Comparison of ENCODE assay signal across 11 cellular contexts in the genomic region with DNA sequence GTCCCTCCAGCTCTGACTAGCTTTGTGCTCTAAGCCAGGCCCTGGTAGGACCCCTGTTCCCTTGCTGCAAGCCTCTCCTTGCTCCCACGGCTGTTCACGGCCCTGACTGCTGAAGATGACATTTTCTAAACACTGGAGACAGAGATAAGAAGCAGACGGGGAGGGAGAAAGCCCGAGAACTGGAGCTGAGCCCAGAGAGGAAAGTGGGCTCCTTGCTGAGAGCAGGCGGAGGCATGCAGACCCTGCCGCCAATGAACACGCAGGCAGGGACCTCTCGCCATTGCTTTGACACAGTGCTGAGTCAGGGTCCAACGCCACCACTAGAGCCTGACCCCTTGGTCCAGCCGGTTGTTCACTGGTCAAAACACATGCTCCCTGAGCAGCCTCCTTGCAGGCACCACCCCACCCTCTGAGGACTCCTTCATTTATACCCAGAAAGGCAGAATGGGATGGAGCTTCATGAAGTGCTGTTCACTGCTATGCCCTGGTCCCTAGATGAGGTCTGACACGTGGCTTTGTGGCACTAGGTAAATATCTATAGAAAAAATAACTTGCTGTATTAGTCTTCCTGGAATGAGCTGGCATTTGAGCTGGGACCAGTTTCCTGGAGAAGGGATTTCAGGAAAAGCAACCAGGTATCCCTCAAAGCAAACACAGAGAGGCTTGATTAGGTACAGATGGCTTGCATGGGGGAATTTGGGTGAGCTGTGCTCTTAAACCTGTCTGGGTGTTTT.
DNase-seq lines count a peak whose midpoint lies in the region; ATAC-seq and TF ChIP-seq lines count a peak whose summit lies in the region.
"Had no signal": no experiment of that assay in that cellular context is flagged by ENCODE, and none has a peak within 500 bp of the region (broad histone marks: within the 10 kb centered on the region; RNA-seq: fewer than 3 reads in every experiment).

No MANE protein-coding gene starts in this region.

- H3K9me2 ChIP-seq in SK-N-SH: no peaks in the 10 kb centered on the region

- H3K4me3 Mint-ChIP-seq in activated T-helper 17 cell treated with anti-CD3 and anti-CD28 coated beads, Interleukin-2, amount 50 U/mL, for 72 hours: no peak overlapping the region
- H3K4me3 Mint-ChIP-seq: nephron progenitor cell; stimulated activated naive CD8-positive, alpha-beta T cell treated with anti-CD3 and anti-CD28 coated beads, Interleukin-15, amount 100 ng/mL, for 72 hours had no signal

- no peak for TF ChIP-seq RAD21 in SK-N-SH (IDR thresholded peaks at IDR 0.05; ENCODE audit: low read length)

- H3K9me3 Mint-ChIP-seq in activated T-helper 17 cell treated with anti-CD3 and anti-CD28 coated beads, Interleukin-2, amount 50 U/mL, for 72 hours: no peaks in the 10 kb centered on the region
- H3K9me3 Mint-ChIP-seq: stimulated activated naive CD8-positive, alpha-beta T cell treated with anti-CD3 and anti-CD28 coated beads, Interleukin-15, amount 100 ng/mL, for 72 hours had no signal

- H3K36me3 ChIP-seq in BLaER1: no peaks in the 10 kb centered on the region
- no peaks in the 10 kb centered on the region for H3K36me3 ChIP-seq in SK-N-SH (replicated peaks in 1 of 2; ENCODE audit: control insufficient read depth in 1 of 2, insufficient read depth in 2 of 2, low read length in 1 of 2)
- no peaks in the 10 kb centered on the region for H3K36me3 ChIP-seq in osteoblast (ENCODE audit: insufficient read depth, low read length)
- H3K36me3 ChIP-seq: BE2C had no signal

- H3K4me2 ChIP-seq in BLaER1 (peak overlapping the region; percentile 94), SK-N-SH (peak overlapping the region; percentile 64), osteoblast (ENCODE audit: insufficient read depth, low read length) (peak overlapping the region; percentile 56)

- POLR2A ChIA-PET in SK-N-SH (lab: Yijun Ruan, JAX): interaction anchor here (0.7 kb wide), 1 partner anchor 1469 kb away, joined by 3 read pairs; no protein-coding TSS in a partner anchor

- DNase-seq in SK-N-SH (peak; percentile 46), fibroblast of pulmonary artery (ENCODE audit: low read depth) (peak; percentile 93), osteoblast (ENCODE audit: insufficient read length, low spot score, missing footprints) (peak; percentile 85)
- DNase-seq in activated CD8-positive, alpha-beta memory T cell treated with anti-CD3 and anti-CD28 coated beads, Interleukin-2, amount 50 U/mL, for 48 hours: no peak
- DNase-seq in activated CD4-positive, alpha-beta T cell treated with anti-CD3 and anti-CD28 coated beads, Interleukin-2, amount 50 U/mL, for 4 hours: no peak
- DNase-seq: BE2C; nephron progenitor cell; stimulated activated naive CD8-positive, alpha-beta T cell treated with anti-CD3 and anti-CD28 coated beads, Interleukin-15, amount 100 ng/mL, for 72 hours had no signal

- TF ChIP-seq EP300 in SK-N-SH (IDR thresholded peaks at IDR 0.05; ENCODE audit: borderline replicate concordance in 1 of 2, low read depth in 1 of 2, low read length in 1 of 2): peak in 1 of 2 experiments; percentile 67; a peak in 2 of 4 replicates

- H3K4me1 Mint-ChIP-seq in activated T-helper 17 cell treated with anti-CD3 and anti-CD28 coated beads, Interleukin-2, amount 50 U/mL, for 72 hours: no peaks in the 10 kb centered on the region
- H3K4me1 Mint-ChIP-seq: stimulated activated naive CD8-positive, alpha-beta T cell treated with anti-CD3 and anti-CD28 coated beads, Interleukin-15, amount 100 ng/mL, for 72 hours had no signal

- TF ChIP-seq CTCF in SK-N-SH (IDR thresholded peaks at IDR 0.05) (no peak), fibroblast of pulmonary artery (IDR thresholded peaks at IDR 0.05; ENCODE audit: low read length, missing control alignments) (no peak), osteoblast (IDR thresholded peaks at IDR 0.05; ENCODE audit: extremely low read depth, low read depth, low read length) (no peak)

- 25% methylated on average over 11 of the region's 11 CpGs for WGBS in SK-N-SH (ENCODE audit: low lambda C conversion rate)

- no peak overlapping the region for H3K4me3 ChIP-seq in BLaER1
- H3K4me3 ChIP-seq in SK-N-SH (ENCODE audit: low read depth in 2 of 2, low read length in 1 of 2): peak overlapping the region in 1 of 2 experiments; percentile 2; a peak in 1 of 4 replicates
- peak overlapping the region; percentile 19 for H3K4me3 ChIP-seq in fibroblast of pulmonary artery (replicated peaks; ENCODE audit: low read depth, low read length)
- no peak overlapping the region for H3K4me3 ChIP-seq in osteoblast (ENCODE audit: insufficient read depth, low read length)

- H4K20me1 ChIP-seq in BLaER1: no peaks in the 10 kb centered on the region
- H4K20me1 ChIP-seq in SK-N-SH (ENCODE audit: insufficient read depth): no peaks in the 10 kb centered on the region
- H4K20me1 ChIP-seq in osteoblast (ENCODE audit: insufficient read depth, low read length): no peaks in the 10 kb centered on the region

- peaks cover 68% of the 10 kb centered on the region for H3F3A ChIP-seq in SK-N-SH (replicated peaks; ENCODE audit: insufficient read depth)

- no peak overlapping the region for H3K27ac Mint-ChIP-seq in activated T-helper 17 cell treated with anti-CD3 and anti-CD28 coated beads, Interleukin-2, amount 50 U/mL, for 72 hours
- H3K27ac Mint-ChIP-seq: stimulated activated naive CD8-positive, alpha-beta T cell treated with anti-CD3 and anti-CD28 coated beads, Interleukin-15, amount 100 ng/mL, for 72 hours had no signal

- no peaks in the 10 kb centered on the region for H3K36me3 Mint-ChIP-seq in activated T-helper 17 cell treated with anti-CD3 and anti-CD28 coated beads, Interleukin-2, amount 50 U/mL, for 72 hours (ENCODE audit: low read depth)

- H3K9ac ChIP-seq in BLaER1 (no peak overlapping the region), SK-N-SH (peak overlapping the region; percentile 72)

- H3K79me2 ChIP-seq in SK-N-SH (ENCODE audit: insufficient read depth): peaks cover 10% of the 10 kb centered on the region
- H3K79me2 ChIP-seq in osteoblast (ENCODE audit: insufficient read depth, low read length): peaks cover 9% of the 10 kb centered on the region

- peaks cover 9% of the 10 kb centered on the region for H3K27me3 Mint-ChIP-seq in activated T-helper 17 cell treated with anti-CD3 and anti-CD28 coated beads, Interleukin-2, amount 50 U/mL, for 72 hours

- H3K4me1 ChIP-seq in BLaER1 (peaks cover 31% of the 10 kb centered on the region), SK-N-SH (ENCODE audit: control insufficient read depth in 1 of 2, insufficient read depth in 2 of 2, low read depth in 1 of 2, low read length in 1 of 2) (peaks cover 61 to 73% of the 10 kb centered on the region in 2 experiments), osteoblast (ENCODE audit: insufficient read depth, low read length) (peaks cover 62% of the 10 kb centered on the region)

- H3K27ac ChIP-seq in BLaER1: peak overlapping the region; percentile 73; the same call in 1 of the 2 replicates
- peak overlapping the region; percentile 92 to 99 for H3K27ac ChIP-seq in SK-N-SH (ENCODE audit: low read depth in 2 of 2, low read length in 1 of 2)
- peak overlapping the region; percentile 97 for H3K27ac ChIP-seq in osteoblast (ENCODE audit: low read depth, low read length)

- ATAC-seq in GM21825 (IDR thresholded peaks at IDR 0.05; ENCODE audit: unreplicated experiment): no peak
- ATAC-seq in activated T-helper 17 cell treated with anti-CD3 and anti-CD28 coated beads, Interleukin-2, amount 50 U/mL, for 72 hours (replicated peaks): no peak
- ATAC-seq: stimulated activated naive CD8-positive, alpha-beta T cell treated with anti-CD3 and anti-CD28 coated beads, Interleukin-15, amount 100 ng/mL, for 72 hours had no signal

- CTCF ChIA-PET in SK-N-SH (lab: Yijun Ruan, JAX): interaction anchor here (0.7 to 2.0 kb wide), 10 partner anchors 8 to 857 kb away, joined by 3 to 8 read pairs (median 4); no protein-coding TSS in a partner anchor

- H3K9me3 ChIP-seq in BLaER1 (no peaks in the 10 kb centered on the region), SK-N-SH (no peaks in the 10 kb centered on the region), osteoblast (ENCODE audit: low read depth, low read length) (no peaks in the 10 kb centered on the region)
- H3K9me3 ChIP-seq: BE2C had no signal

- H3K27me3 ChIP-seq in BLaER1 (no peaks in the 10 kb centered on the region), SK-N-SH (ENCODE audit: insufficient read depth) (no peaks in the 10 kb centered on the region), osteoblast (ENCODE audit: insufficient read depth, low read length) (no peaks in the 10 kb centered on the region)
- H3K27me3 ChIP-seq: BE2C had no signal

- H2AFZ ChIP-seq in SK-N-SH (ENCODE audit: low read depth) (no peak overlapping the region), osteoblast (ENCODE audit: low read length) (no peak overlapping the region)

TF ChIP-seq in SK-N-SH, 30 proteins besides CTCF, POLR2A, EP300 and RAD21 (continues in another document):
- TF ChIP-seq TEAD4 (IDR thresholded peaks at IDR 0.05; ENCODE audit: borderline replicate concordance, insufficient read depth): 0 out of 2 replicates have a peak, but pooled peaks have one; percentile 6
- TF ChIP-seq, protein P1, sequence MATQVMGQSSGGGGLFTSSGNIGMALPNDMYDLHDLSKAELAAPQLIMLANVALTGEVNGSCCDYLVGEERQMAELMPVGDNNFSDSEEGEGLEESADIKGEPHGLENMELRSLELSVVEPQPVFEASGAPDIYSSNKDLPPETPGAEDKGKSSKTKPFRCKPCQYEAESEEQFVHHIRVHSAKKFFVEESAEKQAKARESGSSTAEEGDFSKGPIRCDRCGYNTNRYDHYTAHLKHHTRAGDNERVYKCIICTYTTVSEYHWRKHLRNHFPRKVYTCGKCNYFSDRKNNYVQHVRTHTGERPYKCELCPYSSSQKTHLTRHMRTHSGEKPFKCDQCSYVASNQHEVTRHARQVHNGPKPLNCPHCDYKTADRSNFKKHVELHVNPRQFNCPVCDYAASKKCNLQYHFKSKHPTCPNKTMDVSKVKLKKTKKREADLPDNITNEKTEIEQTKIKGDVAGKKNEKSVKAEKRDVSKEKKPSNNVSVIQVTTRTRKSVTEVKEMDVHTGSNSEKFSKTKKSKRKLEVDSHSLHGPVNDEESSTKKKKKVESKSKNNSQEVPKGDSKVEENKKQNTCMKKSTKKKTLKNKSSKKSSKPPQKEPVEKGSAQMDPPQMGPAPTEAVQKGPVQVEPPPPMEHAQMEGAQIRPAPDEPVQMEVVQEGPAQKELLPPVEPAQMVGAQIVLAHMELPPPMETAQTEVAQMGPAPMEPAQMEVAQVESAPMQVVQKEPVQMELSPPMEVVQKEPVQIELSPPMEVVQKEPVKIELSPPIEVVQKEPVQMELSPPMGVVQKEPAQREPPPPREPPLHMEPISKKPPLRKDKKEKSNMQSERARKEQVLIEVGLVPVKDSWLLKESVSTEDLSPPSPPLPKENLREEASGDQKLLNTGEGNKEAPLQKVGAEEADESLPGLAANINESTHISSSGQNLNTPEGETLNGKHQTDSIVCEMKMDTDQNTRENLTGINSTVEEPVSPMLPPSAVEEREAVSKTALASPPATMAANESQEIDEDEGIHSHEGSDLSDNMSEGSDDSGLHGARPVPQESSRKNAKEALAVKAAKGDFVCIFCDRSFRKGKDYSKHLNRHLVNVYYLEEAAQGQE (IDR thresholded peaks at IDR 0.05; ENCODE audit: low read depth, low read length): no peak
- no peak for TF ChIP-seq FOXJ3 (CRISPR knock-in tag; IDR thresholded peaks at IDR 0.05)

Comparison
In these comparisons a context has a peak if more than half of its experiments do, and no peak if none do; other contexts are left out.
1. DNase-seq: peak in SK-N-SH (single experiment), fibroblast of pulmonary artery (single experiment) and osteoblast (single experiment); none in activated CD8-positive, alpha-beta memory T cell treated with anti-CD3 and anti-CD28 coated beads, Interleukin-2, amount 50 U/mL, for 48 hours (single experiment) and activated CD4-positive, alpha-beta T cell treated with anti-CD3 and anti-CD28 coated beads, Interleukin-2, amount 50 U/mL, for 4 hours (0 of 2).
2. Peak in every context shown above with its lines, with median percentiles within 50 percentile points of each other: H3K27ac ChIP-seq and H3K4me2 ChIP-seq.